ENCODE assay signal across 32 cellular contexts in the genomic region with DNA sequence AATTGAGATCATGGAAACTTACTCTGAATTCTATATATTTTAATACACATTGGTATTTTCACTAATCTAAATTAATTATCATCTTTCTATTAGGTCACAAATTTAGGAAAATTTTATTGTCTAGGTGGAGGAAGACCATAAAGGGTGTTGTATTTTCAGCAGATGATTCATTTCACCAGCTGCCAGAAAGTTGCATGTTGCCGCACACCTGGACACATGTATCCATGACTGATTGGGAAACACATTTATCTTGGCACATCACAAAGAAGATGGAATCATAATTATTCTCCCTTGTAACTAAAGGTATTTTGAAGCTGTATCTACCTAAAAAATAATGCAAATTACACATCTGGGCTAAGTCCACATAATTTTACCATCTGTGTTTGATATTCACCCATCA.
"Had no signal": no experiment of that assay in that cellular context is flagged by ENCODE, and none has a peak within 500 bp of the region (broad histone marks: within the 10 kb centered on the region; RNA-seq: fewer than 3 reads in every experiment).

No MANE protein-coding gene starts in this region.

- DNase-seq: activated CD4-positive, alpha-beta T cell treated with anti-CD3 and anti-CD28 coated beads, Interleukin-2, amount 10 ng/mL, durations not matched to agents 24 days and 14 days; activated CD4-positive, alpha-beta T cell treated with anti-CD3 and anti-CD28 coated beads, Interleukin-2, amount 50 U/mL, for 4 hours; activated CD4-positive, CD25-positive, alpha-beta regulatory T cell; activated CD8-positive, alpha-beta T cell treated with anti-CD3 and anti-CD28 coated beads for 36 hours; activated effector memory CD4-positive, alpha-beta T cell treated with anti-CD3 and anti-CD28 coated beads, Interleukin-2, amount 50 U/mL, for 16 hours; activated naive CD4-positive, alpha-beta T cell; activated naive CD4-positive, alpha-beta T cell treated with anti-CD3 and anti-CD28 coated beads, Interleukin-2, amount 50 U/mL, for 16 hours; activated naive CD8-positive, alpha-beta T cell treated with anti-CD3 and anti-CD28 coated beads for 36 hours; activated T-cell treated with anti-CD3 and anti-CD28 coated beads, Interleukin-2, amount 50 U/mL, for 1 hour; activated T-cell treated with anti-CD3 and anti-CD28 coated beads, Interleukin-2, amount 50 U/mL, for 72 hours; amygdala; caudate nucleus; cerebellar nuclear complex; Karpas-422; KBM-7; MG63; NCI-H1048; NCI-H1105 treated with DMSO at 0.1 percent for 48 hours; NCI-H1436; NCI-H1694; NCI-H1930; NCI-H2081 treated with DMSO at 0.1 percent for 48 hours; NCI-H345; NCI-H524 treated with DMSO at 0.1 percent for 48 hours; PC-3; Peyer's patch; Right ventricle myocardium superior; RPMI8226; T1000; WERI-Rb-1 had no signal

- H3K4me3 ChIP-seq: ascending aorta, MG63, Peyer's patch had no signal

- ATAC-seq: activated CD8-positive, alpha-beta T cell treated with anti-CD3 and anti-CD28 coated beads for 36 hours; activated T-cell treated with anti-CD3 and anti-CD28 coated beads, Interleukin-2, amount 50 U/mL, for 72 hours; activated T-helper 17 cell treated with anti-CD3 and anti-CD28 coated beads, Interleukin-2, amount 50 U/mL, for 72 hours; PC-3 had no signal

- H3K27ac ChIP-seq: ascending aorta, Peyer's patch, WERI-Rb-1 had no signal

- H3K36me3 ChIP-seq: ascending aorta, Peyer's patch, WERI-Rb-1 had no signal

- H3K27me3 ChIP-seq: ascending aorta, MG63, Peyer's patch had no signal

- H3K9me3 ChIP-seq: ascending aorta, MG63, Peyer's patch had no signal

- H3K4me1 ChIP-seq: ascending aorta, Peyer's patch had no signal
